ENCODE assay signal across 1 cellular context in genomic region chr20:31719644-31720485, GRCh38.
TF ChIP-seq lines count a peak whose summit lies in the region.

No MANE protein-coding gene starts in this region.

TF ChIP-seq in GM12878, 131 proteins besides CTCF, POLR2A, EP300 and RAD21 (continued from another document):
- TF ChIP-seq RCOR1 (conservative IDR thresholded peaks at IDR 0.05; ENCODE audit: low read depth, low read length) (no peak), MAX (IDR thresholded peaks at IDR 0.05; ENCODE audit: low read depth, low read length) (no peak), E2F8 (IDR thresholded peaks at IDR 0.05; ENCODE audit: low read depth, partially characterized antibody) (no peak), ZBTB40 (IDR thresholded peaks at IDR 0.05; ENCODE audit: borderline replicate concordance) (no peak), CREM (IDR thresholded peaks at IDR 0.05; ENCODE audit: low read depth) (no peak), TBL1XR1 (IDR thresholded peaks at IDR 0.05; ENCODE audit: low read depth, low read length) (no peak), MEF2B (IDR thresholded peaks at IDR 0.05; ENCODE audit: partially characterized antibody, poor library complexity, severe bottlenecking) (no peak), YY1 (IDR thresholded peaks at IDR 0.05; ENCODE audit: low read depth, low read length) (no peak), LARP7 (IDR thresholded peaks at IDR 0.05) (no peak), SREBF2 (IDR thresholded peaks at IDR 0.05; ENCODE audit: low read length) (no peak), SUZ12 (IDR thresholded peaks at IDR 0.05; ENCODE audit: unreplicated experiment) (no peak), HDAC6 (IDR thresholded peaks at IDR 0.05; ENCODE audit: unreplicated experiment) (no peak), CBX5 (IDR thresholded peaks at IDR 0.05; ENCODE audit: low read depth) (no peak), NBN (IDR thresholded peaks at IDR 0.05) (no peak)
